12 cellular contexts compared by ENCODE assay signal in the genomic region with DNA sequence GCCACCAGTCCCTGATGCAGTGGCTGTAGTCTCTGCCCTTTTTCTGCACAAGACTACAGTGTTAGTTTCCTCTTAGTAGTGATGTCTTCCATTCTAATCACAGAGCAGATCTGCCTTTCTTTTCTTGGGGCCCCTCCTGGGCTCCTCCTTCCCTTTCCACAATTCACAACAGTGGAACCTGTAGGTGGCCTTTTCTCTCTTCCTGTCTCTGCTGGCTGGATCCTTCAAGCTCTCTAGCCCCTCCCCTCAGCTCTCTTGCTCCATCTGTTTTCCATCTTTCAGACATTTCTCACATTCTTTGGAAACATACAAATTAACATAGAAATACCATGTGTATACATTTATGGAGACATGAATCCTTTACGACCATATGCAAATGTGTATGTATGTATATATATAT. TPM values are rescaled to one million over a fixed set of nuclear protein-coding genes. Genes with fewer than 3 reads are reported as not detected.
A peak's percentile ranks its signal among the peaks of the same experiment; 100 is the strongest.
DNase-seq lines count a peak whose midpoint lies in the region; ATAC-seq, FAIRE-seq and TF ChIP-seq lines count a peak whose summit lies in the region.
"Had no signal": no experiment of that assay in that cellular context is flagged by ENCODE, and none has a peak within 500 bp of the region (broad histone marks: within the 10 kb centered on the region; RNA-seq: fewer than 3 reads in every experiment).

No MANE protein-coding gene starts in this region.

- TF ChIP-seq CTCF in cardiac muscle cell (IDR thresholded peaks at IDR 0.05; ENCODE audit: low read depth, low read length) (no peak), right atrium auricular region (IDR thresholded peaks at IDR 0.05) (no peak), chondrocyte (IDR thresholded peaks at IDR 0.05) (no peak), kidney (IDR thresholded peaks at IDR 0.05; ENCODE audit: borderline replicate concordance, extremely low read depth, insufficient read depth) (no peak), type B pancreatic cell (conservative IDR thresholded peaks at IDR 0.05) (no peak)

- H3K27ac Mint-ChIP-seq in chondrocyte (ENCODE audit: unreplicated experiment) (no peak overlapping the region), type B pancreatic cell (peak overlapping the region; percentile 47)
- H3K27ac Mint-ChIP-seq: activated naive CD8-positive, alpha-beta T cell treated with anti-CD3 and anti-CD28 coated beads, Interleukin-2, amount 10 ng/mL, durations not matched to agents 7 days and 5 days had no signal

- H3K27me3 Mint-ChIP-seq in chondrocyte (ENCODE audit: low read depth) (no peaks in the 10 kb centered on the region), type B pancreatic cell (no peaks in the 10 kb centered on the region)
- H3K27me3 Mint-ChIP-seq: activated naive CD8-positive, alpha-beta T cell treated with anti-CD3 and anti-CD28 coated beads, Interleukin-2, amount 10 ng/mL, durations not matched to agents 7 days and 5 days had no signal

- H3K4me3 Mint-ChIP-seq in chondrocyte (ENCODE audit: unreplicated experiment), result peak overlapping the region; percentile 62
- H3K4me3 Mint-ChIP-seq in type B pancreatic cell, result peak overlapping the region; percentile 85
- H3K4me3 Mint-ChIP-seq: activated naive CD8-positive, alpha-beta T cell treated with anti-CD3 and anti-CD28 coated beads, Interleukin-2, amount 10 ng/mL, durations not matched to agents 7 days and 5 days had no signal

- no peaks in the 10 kb centered on the region for H3K4me1 ChIP-seq in cardiac muscle cell (ENCODE audit: low read depth)
- no peaks in the 10 kb centered on the region for H3K4me1 ChIP-seq in right atrium auricular region
- H3K4me1 ChIP-seq in kidney (ENCODE audit: control insufficient read depth in 1 of 2, insufficient read depth in 1 of 2, low read depth in 1 of 2, low read length in 2 of 2), result no peaks in the 10 kb centered on the region
- H3K4me1 ChIP-seq: BE2C, right lobe of liver had no signal

- H3K4me1 Mint-ChIP-seq in chondrocyte (ENCODE audit: low read depth) (peaks cover 9% of the 10 kb centered on the region), type B pancreatic cell (ENCODE audit: unreplicated experiment) (no peaks in the 10 kb centered on the region)

- DNase-seq in cardiac muscle cell (ENCODE audit: low read depth in 1 of 2, low spot score in 1 of 2) (peak; percentile 23 to 57), right atrium auricular region (ENCODE audit: low spot score) (no peak), chondrocyte (ENCODE audit: low spot score) (no peak), kidney (no peak), type B pancreatic cell (ENCODE audit: extremely low spot score, unreplicated experiment) (no peak), A172 (ENCODE audit: low spot score) (no peak), GM19239 (ENCODE audit: insufficient read length, low spot score) (no peak)
- DNase-seq: activated CD4-positive, CD25-positive, alpha-beta regulatory T cell; activated naive CD8-positive, alpha-beta T cell treated with anti-CD3 and anti-CD28 coated beads, Interleukin-2, amount 10 ng/mL, durations not matched to agents 7 days and 5 days; right lobe of liver had no signal

- H3K9me3 Mint-ChIP-seq in chondrocyte (ENCODE audit: low read depth) (peaks cover 26% of the 10 kb centered on the region), type B pancreatic cell (peaks cover 12% of the 10 kb centered on the region)
- H3K9me3 Mint-ChIP-seq: activated naive CD8-positive, alpha-beta T cell treated with anti-CD3 and anti-CD28 coated beads, Interleukin-2, amount 10 ng/mL, durations not matched to agents 7 days and 5 days had no signal

- H3K4me3 ChIP-seq in cardiac muscle cell, result peak overlapping the region; percentile 31
- peak overlapping the region in 1 of 2 donors; percentile 31 for H3K4me3 ChIP-seq in right atrium auricular region
- peak overlapping the region; percentile 19 to 37 for H3K4me3 ChIP-seq in kidney (ENCODE audit: low read length in 2 of 2)
- H3K4me3 ChIP-seq: right lobe of liver had no signal

- H3K9me3 ChIP-seq in cardiac muscle cell (ENCODE audit: low read depth) (no peaks in the 10 kb centered on the region), right atrium auricular region (no peaks in the 10 kb centered on the region), kidney (ENCODE audit: control insufficient read depth in 1 of 2, low read length in 2 of 2) (no peaks in the 10 kb centered on the region)
- H3K9me3 ChIP-seq: BE2C, right lobe of liver had no signal

- no peak overlapping the region for H3K9ac ChIP-seq in kidney (ENCODE audit: low read length in 2 of 2)

- H3K36me3 ChIP-seq in cardiac muscle cell, result no peaks in the 10 kb centered on the region
- no peaks in the 10 kb centered on the region for H3K36me3 ChIP-seq in right atrium auricular region
- no peaks in the 10 kb centered on the region for H3K36me3 ChIP-seq in kidney (ENCODE audit: control insufficient read depth in 1 of 2, insufficient read depth in 2 of 2, low read length in 2 of 2)
- H3K36me3 ChIP-seq: BE2C, right lobe of liver had no signal

- no peak for FAIRE-seq in kidney (lab: Jason Lieb, UNC)
- FAIRE-seq in GM19239 (lab: Jason Lieb, UNC), result no peak

- intact Hi-C loops in kidney (cut with DNase I), result no loop called here

- no peak for ATAC-seq in HG02571 (IDR thresholded peaks at IDR 0.05; ENCODE audit: unreplicated experiment)

- H3K27me3 ChIP-seq in cardiac muscle cell (no peaks in the 10 kb centered on the region), right atrium auricular region (no peaks in the 10 kb centered on the region)
- H3K27me3 ChIP-seq: BE2C, right lobe of liver had no signal

- peaks cover 2% of the 10 kb centered on the region for H3K36me3 Mint-ChIP-seq in chondrocyte (ENCODE audit: low read depth)
- peaks cover 4% of the 10 kb centered on the region for H3K36me3 Mint-ChIP-seq in type B pancreatic cell
- H3K36me3 Mint-ChIP-seq: activated naive CD8-positive, alpha-beta T cell treated with anti-CD3 and anti-CD28 coated beads, Interleukin-2, amount 10 ng/mL, durations not matched to agents 7 days and 5 days had no signal

- peak overlapping the region; percentile 73 for H3K27ac ChIP-seq in cardiac muscle cell
- no peak overlapping the region for H3K27ac ChIP-seq in right atrium auricular region
- no peak overlapping the region for H3K27ac ChIP-seq in kidney (ENCODE audit: low read depth in 2 of 2, low read length in 2 of 2)
- H3K27ac ChIP-seq: right lobe of liver had no signal

RNA-seq across cellular contexts. Expression of gene SPIN2A, which starts 0.3 kb away (rescaled TPM):
- total RNA-seq in cardiac muscle cell (0.51 and 1.3 TPM in 2 replicates), right atrium auricular region (under 1 TPM in 1 of 2 donors, not detected in 1; 0.12 TPM), chondrocyte (0.54 to 2.3 TPM (median 1.0 TPM) in 3 replicates), kidney (0.63 TPM), type B pancreatic cell (ENCODE audit: low replicate concordance) (1.1 and 2.6 TPM in 2 replicates)
- polyA plus RNA-seq in cardiac muscle cell (2.3 and 2.5 TPM in 2 replicates), kidney (ENCODE audit: insufficient read depth, low read depth, low replicate concordance) (not detected)
- 0.16 and 0.57 TPM in 2 replicates for total RNA-seq in A172 (2014; rRNA removed; shearing (Covaris generic))

RNA-seq across cellular contexts. Expression of gene SPIN2B, which starts 16.1 kb away (rescaled TPM):
- total RNA-seq in cardiac muscle cell (19.2 and 20.8 TPM in 2 replicates), right atrium auricular region (1 to 10 TPM; 5.7 TPM), chondrocyte (12.9 to 24.2 TPM (median 13.9 TPM) in 3 replicates), kidney (13.7 TPM), type B pancreatic cell (ENCODE audit: low replicate concordance) (12.0 and 16.4 TPM in 2 replicates)
- polyA plus RNA-seq in cardiac muscle cell (33.3 and 41.8 TPM in 2 replicates), kidney (ENCODE audit: insufficient read depth, low read depth, low replicate concordance) (10.9 TPM)
- 16.2 and 22.1 TPM in 2 replicates for total RNA-seq in A172 (2014; rRNA removed; shearing (Covaris generic))

Comparison
In these comparisons a context has a peak if more than half of its experiments do, and no peak if none do; other contexts are left out.
1. DNase-seq: peak in cardiac muscle cell (2 of 2); none in right atrium auricular region (single experiment), chondrocyte (single experiment), kidney (single experiment), type B pancreatic cell (single experiment), A172 (single experiment) and GM19239 (single experiment).